In genomic region chr17:81681672-81682071, GRCh38 we compare ENCODE assay signal across 15 cellular contexts. TPM values are rescaled to one million over a fixed set of nuclear protein-coding genes. Genes with fewer than 3 reads are reported as not detected.
DNase-seq lines count a peak whose midpoint lies in the region; ATAC-seq and TF ChIP-seq lines count a peak whose summit lies in the region.
"Had no signal": no experiment of that assay in that cellular context is flagged by ENCODE, and none has a peak within 500 bp of the region (broad histone marks: within the 10 kb centered on the region; RNA-seq: fewer than 3 reads in every experiment).

No MANE protein-coding gene starts in this region.

- no peaks in the 10 kb centered on the region for H3K9me3 ChIP-seq in testis
- H3K9me3 ChIP-seq in smooth muscle cell (replicated peaks; ENCODE audit: low read depth): no peaks in the 10 kb centered on the region
- H3K9me3 ChIP-seq: right lobe of liver had no signal

- H3K4me1 Mint-ChIP-seq in activated naive CD4-positive, alpha-beta T cell treated with anti-CD3 and anti-CD28 coated beads, Interleukin-2, amount 50 U/mL, for 24 hours: peaks cover 32% of the 10 kb centered on the region
- peaks cover 27% of the 10 kb centered on the region for H3K4me1 Mint-ChIP-seq in activated naive CD4-positive, alpha-beta T cell treated with anti-CD3 and anti-CD28 coated beads for 36 hours (ENCODE audit: low read depth)

- no peak overlapping the region for H3K9ac ChIP-seq in smooth muscle cell (ENCODE audit: low read depth)

- H3K4me3 Mint-ChIP-seq in activated naive CD4-positive, alpha-beta T cell treated with anti-CD3 and anti-CD28 coated beads, Interleukin-2, amount 50 U/mL, for 24 hours: peak overlapping the region; percentile 11
- no peak overlapping the region for H3K4me3 Mint-ChIP-seq in activated naive CD4-positive, alpha-beta T cell treated with anti-CD3 and anti-CD28 coated beads for 36 hours
- H3K4me3 Mint-ChIP-seq: CD14-positive monocyte had no signal

- peaks cover 27% of the 10 kb centered on the region for H4K20me1 ChIP-seq in smooth muscle cell (ENCODE audit: low read depth)

- ATAC-seq in GM19328 (IDR thresholded peaks at IDR 0.05; ENCODE audit: unreplicated experiment): no peak
- ATAC-seq in GM19395 (IDR thresholded peaks at IDR 0.05; ENCODE audit: unreplicated experiment): no peak
- ATAC-seq: right lobe of liver had no signal

- WGBS in testis, 2 donors: 49 to 55% methylated on average over 10 to 17 of the region's 17 CpGs
- 96% methylated on average over 17 of the region's 17 CpGs for WGBS in smooth muscle cell (ENCODE audit: low lambda C conversion rate)

- peak overlapping the region; percentile 1 for H3K4me3 ChIP-seq in epithelial cell of proximal tubule (ENCODE audit: low read depth, low read length)
- no peak overlapping the region for H3K4me3 ChIP-seq in testis
- H3K4me3 ChIP-seq in smooth muscle cell: no peak overlapping the region

- TF ChIP-seq POLR2A in testis (IDR thresholded peaks at IDR 0.05): no peak

- H2AFZ ChIP-seq in smooth muscle cell (ENCODE audit: low read depth): no peak overlapping the region

- H3K27ac ChIP-seq in testis: no peak overlapping the region
- no peak overlapping the region for H3K27ac ChIP-seq in smooth muscle cell (ENCODE audit: low read depth)
- H3K27ac ChIP-seq: right lobe of liver had no signal

- CTCF ChIA-PET in activated naive CD4-positive, alpha-beta T cell treated with anti-CD3 and anti-CD28 coated beads for 36 hours (lab: Charles Lee): interaction anchor here (1.2 kb wide), 1 partner anchor 14 kb away, joined by 3 read pairs; no protein-coding TSS in a partner anchor

- H3K4me1 ChIP-seq in testis (peaks cover 27% of the 10 kb centered on the region), smooth muscle cell (ENCODE audit: low read depth) (peaks cover 18% of the 10 kb centered on the region)

- intact Hi-C loops in activated naive CD4-positive, alpha-beta T cell treated with anti-CD3 and anti-CD28 coated beads for 36 hours (cut with micrococcal nuclease): loop anchor here (2.0 kb wide), 2 partner anchors 15 to 151 kb away; partner anchors contain the start of genes CCDC137, MCRIP1 and OXLD1
- intact Hi-C loops in testis (cut with DNase I; ENCODE audit: low total_unique reads): no loop called here

- no peak for DNase-seq in activated naive CD4-positive, alpha-beta T cell treated with anti-CD3 and anti-CD28 coated beads for 36 hours
- DNase-seq in NCI-H345 treated with DMSO at 0.1 percent for 48 hours (lab: John Stamatoyannopoulos, UW; ENCODE audit: unreplicated experiment) (peak; percentile 92), epithelial cell of proximal tubule (ENCODE audit: low read depth) (peak; percentile 68), testis (peak; percentile 49), smooth muscle cell (lab: John Stamatoyannopoulos, UW; ENCODE audit: unreplicated experiment) (no peak)
- DNase-seq: aorta, Kasumi-1, midbrain, NCI-H82, right lobe of liver, trophoblast cell had no signal

- no peaks in the 10 kb centered on the region for H3F3A ChIP-seq in smooth muscle cell (ENCODE audit: low read depth)

- H3K27me3 Mint-ChIP-seq in activated naive CD4-positive, alpha-beta T cell treated with anti-CD3 and anti-CD28 coated beads, Interleukin-2, amount 50 U/mL, for 24 hours: no peaks in the 10 kb centered on the region
- H3K27me3 Mint-ChIP-seq in activated naive CD4-positive, alpha-beta T cell treated with anti-CD3 and anti-CD28 coated beads for 36 hours (ENCODE audit: low read depth): no peaks in the 10 kb centered on the region

- H3K36me3 Mint-ChIP-seq in activated naive CD4-positive, alpha-beta T cell treated with anti-CD3 and anti-CD28 coated beads, Interleukin-2, amount 50 U/mL, for 24 hours: peaks cover 3% of the 10 kb centered on the region
- H3K36me3 Mint-ChIP-seq in activated naive CD4-positive, alpha-beta T cell treated with anti-CD3 and anti-CD28 coated beads for 36 hours (ENCODE audit: low read depth): peaks cover 8% of the 10 kb centered on the region

- H3K4me2 ChIP-seq in smooth muscle cell: no peak overlapping the region

- no peaks in the 10 kb centered on the region for H3K9me3 Mint-ChIP-seq in activated naive CD4-positive, alpha-beta T cell treated with anti-CD3 and anti-CD28 coated beads, Interleukin-2, amount 50 U/mL, for 24 hours
- H3K9me3 Mint-ChIP-seq in activated naive CD4-positive, alpha-beta T cell treated with anti-CD3 and anti-CD28 coated beads for 36 hours: no peaks in the 10 kb centered on the region

- no peaks in the 10 kb centered on the region for H3K36me3 ChIP-seq in testis (ENCODE audit: low read depth, missing control alignments)
- H3K36me3 ChIP-seq in smooth muscle cell (ENCODE audit: low read depth): no peaks in the 10 kb centered on the region

- TF ChIP-seq CTCF in epithelial cell of proximal tubule (conservative IDR thresholded peaks at IDR 0.05; ENCODE audit: low read depth, low read length) (no peak), testis (IDR thresholded peaks at IDR 0.05) (no peak), smooth muscle cell (IDR thresholded peaks at IDR 0.05; ENCODE audit: borderline replicate concordance, insufficient read depth, poor library complexity, severe bottlenecking) (no peak)

- H3K79me2 ChIP-seq in smooth muscle cell (ENCODE audit: low read depth): peaks cover 61% of the 10 kb centered on the region

- H3K27me3 ChIP-seq in testis (no peaks in the 10 kb centered on the region), smooth muscle cell (ENCODE audit: low read depth) (no peaks in the 10 kb centered on the region)
- H3K27me3 ChIP-seq: right lobe of liver had no signal

- H3K27ac Mint-ChIP-seq in activated naive CD4-positive, alpha-beta T cell treated with anti-CD3 and anti-CD28 coated beads, Interleukin-2, amount 50 U/mL, for 24 hours: no peak overlapping the region
- no peak overlapping the region for H3K27ac Mint-ChIP-seq in activated naive CD4-positive, alpha-beta T cell treated with anti-CD3 and anti-CD28 coated beads for 36 hours

RNA-seq across cellular contexts. Expression of gene ARL16, which starts 1.9 kb away (rescaled TPM):
- 10 to 100 TPM; 13.8 to 14.1 TPM for total RNA-seq in activated naive CD4-positive, alpha-beta T cell treated with anti-CD3 and anti-CD28 coated beads for 36 hours
- 43.5 and 59.0 TPM in 2 replicates for total RNA-seq in epithelial cell of proximal tubule
- 10 to 100 TPM; 35.7 to 44.2 TPM for total RNA-seq in testis
- 55.8 TPM for polyA plus RNA-seq in testis (ENCODE audit: insufficient read depth, low read depth, low replicate concordance)
- total RNA-seq in smooth muscle cell: 22.3 and 24.0 TPM in 2 replicates
- 62.1 and 77.3 TPM in 2 replicates for polyA plus RNA-seq in smooth muscle cell

RNA-seq across cellular contexts. Expression of gene HGS, which starts 2.1 kb away (rescaled TPM):
- total RNA-seq in activated naive CD4-positive, alpha-beta T cell treated with anti-CD3 and anti-CD28 coated beads for 36 hours: 100 to 1,000 TPM in 1 of 2 experiments, 10 to 100 TPM in 1; 87.1 to 109 TPM
- total RNA-seq in epithelial cell of proximal tubule: 122 and 144 TPM in 2 replicates
- 100 to 1,000 TPM; 154 to 160 TPM for total RNA-seq in testis
- polyA plus RNA-seq in testis (ENCODE audit: insufficient read depth, low read depth, low replicate concordance): 182 TPM
- 64.9 and 68.0 TPM in 2 replicates for total RNA-seq in smooth muscle cell
- 164 and 194 TPM in 2 replicates for polyA plus RNA-seq in smooth muscle cell

RNA-seq across cellular contexts. Expression of gene CCDC137, which starts 15.1 kb away (rescaled TPM):
- total RNA-seq in activated naive CD4-positive, alpha-beta T cell treated with anti-CD3 and anti-CD28 coated beads for 36 hours: 10 to 100 TPM; 30.8 to 32.3 TPM
- 32.7 and 33.2 TPM in 2 replicates for total RNA-seq in epithelial cell of proximal tubule
- 10 to 100 TPM; 19.0 to 19.9 TPM for total RNA-seq in testis
- 18.6 TPM for polyA plus RNA-seq in testis (ENCODE audit: insufficient read depth, low read depth, low replicate concordance)
- total RNA-seq in smooth muscle cell: 5.0 and 8.1 TPM in 2 replicates
- polyA plus RNA-seq in smooth muscle cell: 24.6 and 30.2 TPM in 2 replicates

RNA-seq across cellular contexts. Expression of gene OXLD1, which starts 15.3 kb away (rescaled TPM):
- 10 to 100 TPM; 41.9 to 44.1 TPM for total RNA-seq in activated naive CD4-positive, alpha-beta T cell treated with anti-CD3 and anti-CD28 coated beads for 36 hours
- total RNA-seq in epithelial cell of proximal tubule: 24.4 and 30.6 TPM in 2 replicates
- total RNA-seq in testis: 10 to 100 TPM; 40.9 to 48.3 TPM
- 45.2 TPM for polyA plus RNA-seq in testis (ENCODE audit: insufficient read depth, low read depth, low replicate concordance)
- 13.0 and 26.6 TPM in 2 replicates for total RNA-seq in smooth muscle cell
- 32.1 and 32.3 TPM in 2 replicates for polyA plus RNA-seq in smooth muscle cell

RNA-seq across cellular contexts. Expression of gene MRPL12, which starts 21.5 kb away (rescaled TPM):
- total RNA-seq in activated naive CD4-positive, alpha-beta T cell treated with anti-CD3 and anti-CD28 coated beads for 36 hours: 100 to 1,000 TPM in 1 of 2 experiments, 10 to 100 TPM in 1; 97.7 to 102 TPM
- 127 and 218 TPM in 2 replicates for total RNA-seq in epithelial cell of proximal tubule
- 10 to 100 TPM; 57.2 to 58.0 TPM for total RNA-seq in testis
- 54.7 TPM for polyA plus RNA-seq in testis (ENCODE audit: insufficient read depth, low read depth, low replicate concordance)
- total RNA-seq in smooth muscle cell: 16.5 and 22.2 TPM in 2 replicates
- polyA plus RNA-seq in smooth muscle cell: 83.6 and 92.4 TPM in 2 replicates

Comparison
In these comparisons a context has a peak if more than half of its experiments do, and no peak if none do; other contexts are left out.
1. DNase-seq: peak in NCI-H345 treated with DMSO at 0.1 percent for 48 hours (single experiment), epithelial cell of proximal tubule (single experiment) and testis (single experiment); none in activated naive CD4-positive, alpha-beta T cell treated with anti-CD3 and anti-CD28 coated beads for 36 hours (single experiment) and smooth muscle cell (single experiment).